8 cellular contexts compared by ENCODE assay signal in the genomic region with DNA sequence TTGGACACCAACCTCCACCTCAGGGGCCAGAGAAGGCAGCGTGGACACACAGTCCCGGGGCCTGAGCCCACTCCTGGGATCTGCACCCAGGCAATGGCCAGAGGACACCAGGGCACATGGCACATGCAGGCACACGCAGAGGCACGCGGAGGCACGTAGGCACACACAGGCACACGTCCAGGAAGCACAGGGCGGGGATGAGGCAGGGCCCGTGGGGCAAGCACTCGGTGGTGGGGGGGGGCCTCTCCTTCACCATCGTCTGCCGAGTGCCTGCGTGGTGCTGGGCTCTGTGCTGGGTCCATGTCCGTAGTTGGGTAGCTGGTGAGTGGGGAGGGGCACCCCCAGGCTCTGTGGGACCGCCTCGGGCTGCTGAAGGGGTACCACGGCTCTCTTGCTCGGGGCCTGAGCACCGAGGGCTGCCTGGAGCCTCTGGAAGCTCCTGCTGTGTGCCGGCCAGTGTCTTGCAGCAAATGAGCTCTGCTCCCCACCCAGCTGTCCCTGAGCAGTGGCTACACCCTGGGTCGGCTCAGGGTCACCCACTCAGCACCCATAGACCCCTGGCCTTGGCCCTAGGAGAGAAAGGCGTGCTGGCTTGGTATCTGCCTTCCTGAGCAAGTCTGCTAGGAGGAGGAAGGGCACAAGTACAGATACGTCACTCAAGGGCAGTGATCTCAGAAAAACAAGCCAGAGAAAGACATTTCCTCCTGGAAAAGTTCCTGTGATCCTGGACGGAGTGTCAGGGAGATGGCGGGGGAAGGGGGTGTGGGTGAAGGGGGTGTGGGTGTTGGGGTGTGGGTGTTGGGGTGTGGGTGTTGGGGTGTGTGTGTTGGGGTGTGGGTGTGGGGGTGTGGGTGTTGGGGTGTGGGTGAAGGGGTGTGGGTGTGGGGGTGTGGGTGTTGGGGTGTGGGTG. TPM values are rescaled to one million over a fixed set of nuclear protein-coding genes. Genes with fewer than 3 reads are reported as not detected.
DNase-seq lines count a peak whose midpoint lies in the region; ATAC-seq and TF ChIP-seq lines count a peak whose summit lies in the region.

No MANE protein-coding gene starts in this region.

- intact Hi-C loops in Right ventricle myocardium superior (cut with DNase I), result no loop called here

- no peak overlapping the region for H3K4me3 ChIP-seq in cardiac muscle cell

- peak overlapping the region; percentile 81 for H3K27ac ChIP-seq in cardiac muscle cell

- DNase-seq in cardiac muscle cell (ENCODE audit: low read depth in 1 of 2, low spot score in 1 of 2), result peak; percentile 55 to 81
- no peak for DNase-seq in Right ventricle myocardium superior
- DNase-seq in amniotic epithelial cell (ENCODE audit: low read depth), result peak; percentile 72
- DNase-seq in left kidney (ENCODE audit: low read depth, low spot score), result peak; percentile 83
- peak; percentile 79 for DNase-seq in ureter (ENCODE audit: low spot score)
- no peak for DNase-seq in A172 (ENCODE audit: low spot score)
- DNase-seq in NCI-H510A treated with DMSO at 0.1 percent for 48 hours (lab: John Stamatoyannopoulos, UW), result no peak

- no peaks in the 10 kb centered on the region for H3K36me3 ChIP-seq in cardiac muscle cell

- no peaks in the 10 kb centered on the region for H3K27me3 ChIP-seq in cardiac muscle cell

- TF ChIP-seq CTCF in cardiac muscle cell (IDR thresholded peaks at IDR 0.05; ENCODE audit: low read depth, low read length), result no peak

- no peaks in the 10 kb centered on the region for H3K4me1 ChIP-seq in cardiac muscle cell (ENCODE audit: low read depth)

- ATAC-seq in Right ventricle myocardium superior (ENCODE audit: poor library complexity) (no peak), HG03135 (IDR thresholded peaks at IDR 0.05; ENCODE audit: unreplicated experiment) (no peak)

- H3K9me3 ChIP-seq in cardiac muscle cell (ENCODE audit: low read depth), result no peaks in the 10 kb centered on the region

RNA-seq across cellular contexts. Expression of gene RTP5, which starts 26.5 kb away (rescaled TPM):
- total RNA-seq in cardiac muscle cell (not detected in 2 replicates), Right ventricle myocardium superior (not detected), ureter (0.21 TPM)
- polyA plus RNA-seq in cardiac muscle cell, result not detected in 2 replicates
- total RNA-seq in A172 (2014; rRNA removed; shearing (Covaris generic)), result not detected in 2 replicates

RNA-seq across cellular contexts. Expression of gene PDCD1, which starts 37.3 kb away (rescaled TPM):
- total RNA-seq in cardiac muscle cell, result not detected in 2 replicates
- polyA plus RNA-seq in cardiac muscle cell, result not detected in 2 replicates
- 2.0 TPM for total RNA-seq in Right ventricle myocardium superior
- 0.57 TPM for total RNA-seq in ureter
- 0.10 TPM in 1 of 2 replicates, not detected in the other for total RNA-seq in A172 (2014; rRNA removed; shearing (Covaris generic))

Comparison
In these comparisons a context has a peak if more than half of its experiments do, and no peak if none do; other contexts are left out.
1. DNase-seq: peak in cardiac muscle cell (2 of 2), amniotic epithelial cell (single experiment), left kidney (single experiment) and ureter (single experiment); none in Right ventricle myocardium superior (single experiment), A172 (single experiment) and NCI-H510A treated with DMSO at 0.1 percent for 48 hours (single experiment).